ENCODE assay signal across 19 cellular contexts in the genomic region with DNA sequence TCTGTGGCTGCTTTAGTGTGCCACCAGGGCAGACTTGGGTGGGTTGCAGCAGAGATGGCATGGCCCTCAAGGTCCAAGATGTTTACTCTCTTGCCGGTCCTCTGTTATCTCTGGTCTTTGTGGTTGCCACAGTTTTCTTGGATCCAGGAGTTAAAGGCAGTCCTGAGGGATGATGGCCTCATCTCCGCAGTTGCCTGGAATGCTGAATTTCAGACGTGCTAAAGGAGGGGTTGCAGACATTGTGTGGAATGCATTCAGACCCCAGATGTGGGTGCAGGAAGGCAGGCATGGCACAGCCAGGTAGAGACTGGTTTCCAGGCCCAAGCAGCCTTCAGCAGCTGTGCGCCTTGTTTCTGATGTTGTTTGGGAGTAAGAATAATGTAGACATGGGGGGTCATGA.
A peak's percentile ranks its signal among the peaks of the same experiment; 100 is the strongest.
DNase-seq lines count a peak whose midpoint lies in the region; ATAC-seq and TF ChIP-seq lines count a peak whose summit lies in the region.
"Had no signal": no experiment of that assay in that cellular context is flagged by ENCODE, and none has a peak within 500 bp of the region (broad histone marks: within the 10 kb centered on the region; RNA-seq: fewer than 3 reads in every experiment).

No MANE protein-coding gene starts in this region.

- no peak overlapping the region for H3K18ac ChIP-seq in IMR-90 (ENCODE audit: low read depth, low read length)

- H3K9me3 ChIP-seq in cardiac muscle cell (ENCODE audit: low read depth): no peaks in the 10 kb centered on the region
- no peaks in the 10 kb centered on the region for H3K9me3 ChIP-seq in right atrium auricular region
- no peaks in the 10 kb centered on the region; the same call in 1 of the 2 replicates for H3K9me3 ChIP-seq in IMR-90 (ENCODE audit: control insufficient read depth, insufficient read depth, low read length)
- H3K9me3 ChIP-seq in endodermal cell (ENCODE audit: control insufficient read depth, low read length): no peaks in the 10 kb centered on the region
- H3K9me3 ChIP-seq: Peyer's patch had no signal

- H2AFZ ChIP-seq in IMR-90 (replicated peaks; ENCODE audit: low read length, poor library complexity): no peak overlapping the region

- H3K27ac ChIP-seq in cardiac muscle cell (peak overlapping the region; percentile 68), right atrium auricular region (no peak overlapping the region), IMR-90 (ENCODE audit: insufficient read depth, low read length) (no peak overlapping the region; the same call in 1 of the 2 replicates), endodermal cell (ENCODE audit: low read depth, low read length) (no peak overlapping the region)
- H3K27ac ChIP-seq: Peyer's patch had no signal

- no peak overlapping the region for H4K8ac ChIP-seq in IMR-90 (ENCODE audit: low read depth in 2 of 2, low read length in 2 of 2)

- H3K27ac Mint-ChIP-seq in endodermal cell (peak overlapping the region; percentile 17), progenitor cell of endocrine pancreas (peak overlapping the region; percentile 56)

- H3K23ac ChIP-seq in IMR-90 (ENCODE audit: low read depth, low read length): no peak overlapping the region

- H2BK120ac ChIP-seq in IMR-90 (ENCODE audit: low read depth, low read length): no peak overlapping the region

- DNase-seq in cardiac muscle cell (ENCODE audit: low read depth in 1 of 2, low spot score in 1 of 2): no peak
- DNase-seq in right atrium auricular region (ENCODE audit: low spot score): no peak
- no peak for DNase-seq in IMR-90
- DNase-seq in endodermal cell: no peak
- no peak for DNase-seq in progenitor cell of endocrine pancreas (ENCODE audit: low spot score, unreplicated experiment)
- DNase-seq in midbrain (lab: John Stamatoyannopoulos, UW): no peak
- no peak for DNase-seq in NCI-H1092 treated with DMSO at 0.1 percent for 48 hours (lab: John Stamatoyannopoulos, UW)
- no peak for DNase-seq in activated gamma-delta T cell treated with Interleukin-2 at 50 U/mL for 16 hours
- DNase-seq: 8988T; CD4-positive, CD25-positive, alpha-beta regulatory T cell; COR-L47; DMS 273 treated with DMSO at 0.1 percent for 48 hours; DND-41; HCEC 1CT; KBM-7; NCI-H1694; NCI-H2081 treated with DMSO at 0.1 percent for 48 hours; NK-92 treated with Interleukin-12 subunit alpha and Interleukin-12 subunit beta, amount 100 ng/mL, for 24 hours; Peyer's patch had no signal

- H3K14ac ChIP-seq in IMR-90 (replicated peaks; ENCODE audit: low read depth, low read length): 0 out of 2 replicates have a peak overlapping the region, but pooled peaks have one; percentile 15

- dilution Hi-C loops in IMR-90 (cut with HindIII; ENCODE audit: low sequenced_read_pairs, unreplicated experiment): no loop called here

- no peak for TF ChIP-seq POLR2A in IMR-90 (IDR thresholded peaks at IDR 0.05; ENCODE audit: low read depth, low read length)

- POLR2A ChIA-PET in IMR-90 (lab: Charles Lee; ENCODE audit: unreplicated experiment): no interaction called here

- H3K4me1 Mint-ChIP-seq in endodermal cell: peaks cover 19% of the 10 kb centered on the region
- H3K4me1 Mint-ChIP-seq in progenitor cell of endocrine pancreas (ENCODE audit: low read depth): peaks cover 14% of the 10 kb centered on the region

- TF ChIP-seq CTCF in cardiac muscle cell (IDR thresholded peaks at IDR 0.05; ENCODE audit: low read depth, low read length) (no peak), right atrium auricular region (IDR thresholded peaks at IDR 0.05) (no peak), IMR-90 (conservative IDR thresholded peaks at IDR 0.05; ENCODE audit: low read depth, low read length) (no peak), endodermal cell (conservative IDR thresholded peaks at IDR 0.05) (no peak), progenitor cell of endocrine pancreas (IDR thresholded peaks at IDR 0.05; ENCODE audit: unreplicated experiment) (no peak)

- no peak for TF ChIP-seq RAD21 in IMR-90 (IDR thresholded peaks at IDR 0.05; ENCODE audit: low read length)

- H2BK20ac ChIP-seq in IMR-90 (ENCODE audit: low read depth, low read length): no peak overlapping the region

- H3K56ac ChIP-seq in IMR-90 (ENCODE audit: extremely low read depth, insufficient read depth, low read length): no peak overlapping the region

- H4K20me1 ChIP-seq in IMR-90 (ENCODE audit: insufficient read depth, low read length): peaks cover 32% of the 10 kb centered on the region

- H2AK9ac ChIP-seq in IMR-90 (replicated peaks; ENCODE audit: low read depth, low read length, poor library complexity): no peak overlapping the region

- H2BK5ac ChIP-seq in IMR-90 (ENCODE audit: low read depth, low read length, poor library complexity, severe bottlenecking): no peak overlapping the region

- H3K36me3 ChIP-seq in cardiac muscle cell (no peaks in the 10 kb centered on the region), right atrium auricular region (no peaks in the 10 kb centered on the region), IMR-90 (ENCODE audit: control insufficient read depth, insufficient read depth, low read length) (no peaks in the 10 kb centered on the region), endodermal cell (ENCODE audit: control insufficient read depth, insufficient read depth, low read length) (no peaks in the 10 kb centered on the region)
- H3K36me3 ChIP-seq: Peyer's patch had no signal

- H3K9ac ChIP-seq in IMR-90 (ENCODE audit: low read depth, low read length) (no peak overlapping the region), endodermal cell (ENCODE audit: extremely low read depth, low read length, poor library complexity, severe bottlenecking) (no peak overlapping the region)

- 0 out of 2 replicates have a peak overlapping the region, but pooled peaks have one; percentile 13 for H3K4ac ChIP-seq in IMR-90 (ENCODE audit: low read depth, low read length)

- no peak overlapping the region for H2BK15ac ChIP-seq in IMR-90 (ENCODE audit: low read depth, low read length)

- H3K27me3 ChIP-seq in cardiac muscle cell (no peaks in the 10 kb centered on the region), right atrium auricular region (peaks cover 0 to 3% of the 10 kb centered on the region in 2 donors), IMR-90 (ENCODE audit: control insufficient read depth, insufficient read depth, low read length) (no peaks in the 10 kb centered on the region), endodermal cell (ENCODE audit: control insufficient read depth, insufficient read depth, low read length, poor library complexity, severe bottlenecking) (no peaks in the 10 kb centered on the region)
- H3K27me3 ChIP-seq: Peyer's patch had no signal

- H3K27me3 Mint-ChIP-seq in endodermal cell (ENCODE audit: insufficient read depth): no peaks in the 10 kb centered on the region
- H3K27me3 Mint-ChIP-seq in progenitor cell of endocrine pancreas: no peaks in the 10 kb centered on the region
- H3K27me3 Mint-ChIP-seq: CD4-positive, CD25-positive, alpha-beta regulatory T cell had no signal

- H3K4me3 Mint-ChIP-seq in endodermal cell: no peak overlapping the region
- H3K4me3 Mint-ChIP-seq in progenitor cell of endocrine pancreas (ENCODE audit: low read depth): no peak overlapping the region
- H3K4me3 Mint-ChIP-seq: CD4-positive, CD25-positive, alpha-beta regulatory T cell had no signal

- H3K4me1 ChIP-seq in cardiac muscle cell (ENCODE audit: low read depth) (peaks cover 38% of the 10 kb centered on the region), right atrium auricular region (no peaks in the 10 kb centered on the region), IMR-90 (ENCODE audit: control insufficient read depth, insufficient read depth, low read length) (peaks cover 24% of the 10 kb centered on the region), endodermal cell (ENCODE audit: control insufficient read depth, insufficient read depth, low read length) (no peaks in the 10 kb centered on the region)
- H3K4me1 ChIP-seq: Peyer's patch had no signal

- no peak for ATAC-seq in IMR-90 (ENCODE audit: low read depth)

- WGBS in IMR-90 (ENCODE audit: extremely low coverage in 2 of 2, insufficient read length in 1 of 2), 2 experiments: 45% methylated on average over 3 of the region's 4 CpGs; no CpG with 5 or more reads in 1 of the 2 experiments
- 75% methylated on average over 4 of the region's 4 CpGs; no CpG with 5 or more reads in 1 of the 2 experiments for WGBS in endodermal cell (ENCODE audit: insufficient coverage in 1 of 2, insufficient read length in 1 of 2), 2 experiments

- H4K5ac ChIP-seq in IMR-90 (ENCODE audit: low read depth, low read length): no peak overlapping the region

- peaks cover 19 to 69% of the 10 kb centered on the region in 2 experiments for H3K79me1 ChIP-seq in IMR-90 (ENCODE audit: low read depth in 1 of 2, low read length in 2 of 2)

- H3K4me2 ChIP-seq in IMR-90 (ENCODE audit: low read depth, low read length): no peak overlapping the region

- CTCF ChIA-PET in IMR-90 (lab: Yijun Ruan, JAX): no interaction called here

- H3K36me3 Mint-ChIP-seq in endodermal cell (ENCODE audit: low read depth): no peaks in the 10 kb centered on the region
- H3K36me3 Mint-ChIP-seq in progenitor cell of endocrine pancreas (ENCODE audit: insufficient read depth): peaks cover 3% of the 10 kb centered on the region
- H3K36me3 Mint-ChIP-seq: CD4-positive, CD25-positive, alpha-beta regulatory T cell had no signal

- H3K9me3 Mint-ChIP-seq in endodermal cell (peaks cover 56% of the 10 kb centered on the region), progenitor cell of endocrine pancreas (ENCODE audit: low read depth) (peaks cover 7% of the 10 kb centered on the region)
- H3K9me3 Mint-ChIP-seq: CD4-positive, CD25-positive, alpha-beta regulatory T cell had no signal

- BruUV-seq in IMR-90 (replicated peaks; lab: Mats Ljungman, UMichigan): no TSS peak

- H3K4me3 ChIP-seq in cardiac muscle cell: no peak overlapping the region
- H3K4me3 ChIP-seq in right atrium auricular region: no peak overlapping the region
- no peak overlapping the region for H3K4me3 ChIP-seq in IMR-90 (ENCODE audit: insufficient read depth, low read depth, low read length)
- no peak overlapping the region for H3K4me3 ChIP-seq in endodermal cell (ENCODE audit: low read length)
- H3K4me3 ChIP-seq: Peyer's patch had no signal

- H4K91ac ChIP-seq in IMR-90 (ENCODE audit: insufficient read depth, low read depth, low read length): no peak overlapping the region

- intact Hi-C loops in IMR-90 (cut with micrococcal nuclease): no loop called here

- H2AK5ac ChIP-seq in IMR-90 (ENCODE audit: low read depth, low read length): 0 out of 2 replicates have a peak overlapping the region, but pooled peaks have one; percentile 15

- in situ Hi-C loops in IMR-90 (cut with MboI; ENCODE audit: low sequenced_read_pairs): no loop called here

- H3K9me1 ChIP-seq in IMR-90 (ENCODE audit: insufficient read depth, low read length): peaks cover 8% of the 10 kb centered on the region; the same call in 1 of the 2 replicates

TF ChIP-seq in IMR-90, 13 proteins besides CTCF, POLR2A, EP300 and RAD21 (continues in another document):
- TF ChIP-seq MXI1 (IDR thresholded peaks at IDR 0.05; ENCODE audit: borderline replicate concordance, low read depth, low read length): no peak
- no peak for TF ChIP-seq NFE2L2 (IDR thresholded peaks at IDR 0.05; ENCODE audit: low read depth, low read length)
- TF ChIP-seq SMC3 (IDR thresholded peaks at IDR 0.05; ENCODE audit: low read depth, low read length): no peak
